In the genomic region with DNA sequence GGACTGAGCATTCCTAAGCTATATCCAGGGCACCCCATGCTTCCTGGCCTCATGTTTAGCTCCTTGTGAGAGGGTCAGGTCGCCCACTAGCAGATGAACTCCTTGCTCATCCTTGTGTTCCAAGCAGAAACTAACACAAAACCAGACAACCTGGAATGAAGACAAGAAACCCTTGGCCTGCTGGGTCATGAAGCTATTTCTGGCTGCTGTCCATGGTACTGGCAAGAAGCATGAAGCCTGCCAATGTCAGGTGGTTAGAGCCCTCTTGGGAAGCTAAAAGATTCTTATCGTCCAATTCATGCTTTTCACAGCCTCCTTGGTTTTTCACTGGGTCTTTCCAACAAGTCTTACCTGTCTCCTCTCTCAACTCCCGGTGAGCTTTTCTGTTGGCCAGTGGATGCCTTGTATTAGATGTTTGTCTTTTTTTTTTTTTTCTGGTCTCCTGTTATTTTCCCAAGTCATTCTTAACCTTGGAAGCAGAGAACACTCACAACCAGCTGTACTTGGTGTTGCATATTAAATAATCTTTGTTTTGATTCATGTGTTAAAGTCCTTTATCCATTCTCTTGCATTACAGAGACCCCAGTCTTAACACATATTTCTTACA, we compare ENCODE assay signal across 8 cellular contexts.
DNase-seq lines count a peak whose midpoint lies in the region; ATAC-seq and TF ChIP-seq lines count a peak whose summit lies in the region.

No MANE protein-coding gene starts in this region.

- H3K4me3 ChIP-seq in astrocyte of the spinal cord (ENCODE audit: low read depth, low read length) (no peak overlapping the region), ascending aorta (no peak overlapping the region), psoas muscle (no peak overlapping the region)

- ATAC-seq in GM19467 (IDR thresholded peaks at IDR 0.05; ENCODE audit: unreplicated experiment) (no peak), GM18517 (IDR thresholded peaks at IDR 0.05; ENCODE audit: unreplicated experiment) (no peak), psoas muscle (no peak)

- no peaks in the 10 kb centered on the region for H3K36me3 ChIP-seq in ascending aorta
- no peaks in the 10 kb centered on the region for H3K36me3 ChIP-seq in psoas muscle (ENCODE audit: insufficient read depth in 1 of 2, low read depth in 1 of 2)

- H3K27me3 ChIP-seq in ascending aorta, result no peaks in the 10 kb centered on the region
- peaks cover 0 to 3% (median 0%) of the 10 kb centered on the region in 3 donors for H3K27me3 ChIP-seq in psoas muscle (ENCODE audit: insufficient read depth in 3 of 3, low read length in 2 of 3)

- H3K9me3 ChIP-seq in ascending aorta, result peaks cover 0 to 5% of the 10 kb centered on the region in 2 donors
- peaks cover 15% of the 10 kb centered on the region for H3K9me3 ChIP-seq in psoas muscle

- WGBS in psoas muscle, 3 donors, result 30 to 42% (median 33%) methylated on average over 3 of the region's 3 CpGs

- DNase-seq in DMS79 (lab: John Stamatoyannopoulos, UW) (peak; percentile 57), LoVo (ENCODE audit: low spot score) (peak; percentile 37), astrocyte of the spinal cord (ENCODE audit: low read depth, low spot score) (peak; percentile 62), lung microvascular endothelial cell (ENCODE audit: low read depth in 2 of 2) (peak; percentile 3 to 55), ascending aorta (ENCODE audit: low spot score in 2 of 2) (no peak), psoas muscle (no peak)

- TF ChIP-seq CTCF in astrocyte of the spinal cord (IDR thresholded peaks at IDR 0.05; ENCODE audit: low read depth, low read length), result no peak
- no peak for TF ChIP-seq CTCF in ascending aorta (IDR thresholded peaks at IDR 0.05)
- no peak for TF ChIP-seq CTCF in psoas muscle (IDR thresholded peaks at IDR 0.05)

- H3K4me1 ChIP-seq in ascending aorta (no peaks in the 10 kb centered on the region), psoas muscle (no peaks in the 10 kb centered on the region)

- no peak overlapping the region for H3K27ac ChIP-seq in ascending aorta
- H3K27ac ChIP-seq in psoas muscle, result no peak overlapping the region

- intact Hi-C loops in ascending aorta (cut with DNase I), result no loop called here
- intact Hi-C loops in psoas muscle (cut with DNase I), result no loop called here

- in situ Hi-C loops in astrocyte of the spinal cord (cut with HindIII; ENCODE audit: low sequenced_read_pairs), result no loop called here

Comparison
In these comparisons a context has a peak if more than half of its experiments do, and no peak if none do; other contexts are left out.
1. DNase-seq: peak in DMS79 (single experiment), LoVo (single experiment), astrocyte of the spinal cord (single experiment) and lung microvascular endothelial cell (2 of 2); none in ascending aorta (0 of 2) and psoas muscle (0 of 2).